ENCODE assay signal across 13 cellular contexts in genomic region chr12:11729439-11730150, GRCh38.
DNase-seq lines count a peak whose midpoint lies in the region; ATAC-seq, FAIRE-seq and TF ChIP-seq lines count a peak whose summit lies in the region.
"Had no signal": no experiment of that assay in that cellular context is flagged by ENCODE, and none has a peak within 500 bp of the region (broad histone marks: within the 10 kb centered on the region; RNA-seq: fewer than 3 reads in every experiment).

No MANE protein-coding gene starts in this region.

- no CpG with 5 or more reads among the region's 7 CpGs for WGBS in mesendoderm (ENCODE audit: extremely low coverage, insufficient coverage, low lambda C conversion rate)

- no peak overlapping the region for H2BK120ac ChIP-seq in mesendoderm (ENCODE audit: low read depth, low read length)

- peaks cover 5 to 35% (median 21%) of the 10 kb centered on the region in 11 experiments; a peak in 16 of 22 replicates for H3K9me3 ChIP-seq in BLaER1 treated with 17β-estradiol and CSF1 and Interleukin-3, amounts not matched to agents 10 nM and 100 nM (replicated peaks in 1 of 11)

- FAIRE-seq in GM19239 (lab: Jason Lieb, UNC) = peak; percentile 86
- FAIRE-seq: endometrium had no signal

- H3K36me3 Mint-ChIP-seq in activated B cell treated with CpG ODN at 0.5 μM for 24 hours (ENCODE audit: low read depth) = peaks cover 20% of the 10 kb centered on the region

- H3K79me2 ChIP-seq in mesendoderm (ENCODE audit: control insufficient read depth, insufficient read depth, low read length) = no peaks in the 10 kb centered on the region

- peaks cover 78 to 99% (median 86%) of the 10 kb centered on the region in 10 experiments for H3K4me1 ChIP-seq in BLaER1 treated with 17β-estradiol and CSF1 and Interleukin-3, amounts not matched to agents 10 nM and 100 nM
- peaks cover 2% of the 10 kb centered on the region for H3K4me1 ChIP-seq in mesendoderm (ENCODE audit: control insufficient read depth, low read depth, low read length)

- H3K9me3 Mint-ChIP-seq in activated B cell treated with CpG ODN at 0.5 μM for 24 hours = peaks cover 5% of the 10 kb centered on the region

- H3K27ac ChIP-seq in BLaER1 treated with 17β-estradiol and CSF1 and Interleukin-3, amounts not matched to agents 10 nM and 100 nM = peak overlapping the region in 9 of 11 experiments; percentile 6 to 54 (median 35); a peak in 13 of 22 replicates
- H3K27ac ChIP-seq in mesendoderm (ENCODE audit: low read depth, low read length) = no peak overlapping the region

- H3K4me1 Mint-ChIP-seq in activated B cell treated with CpG ODN at 0.5 μM for 24 hours = peaks cover 97% of the 10 kb centered on the region

- no peak overlapping the region for H2BK15ac ChIP-seq in mesendoderm (replicated peaks; ENCODE audit: low read depth)

- H4K20me1 ChIP-seq in BLaER1 treated with 17β-estradiol and CSF1 and Interleukin-3, amounts not matched to agents 10 nM and 100 nM = peaks cover 12 to 100% (median 60%) of the 10 kb centered on the region in 11 experiments; a peak in 19 of 22 replicates

- H3K4me3 ChIP-seq in BLaER1 treated with 17β-estradiol and CSF1 and Interleukin-3, amounts not matched to agents 10 nM and 100 nM = no peak overlapping the region
- no peak overlapping the region for H3K4me3 ChIP-seq in mesendoderm (ENCODE audit: low read length)

- intact Hi-C loops in activated B cell treated with CpG ODN at 0.5 μM for 24 hours (cut with micrococcal nuclease) = loop anchor here (1.0 to 10.0 kb wide), 6 partner anchors 19 to 1075 kb away; no protein-coding TSS in a partner anchor

- POLR2A ChIA-PET in activated B cell treated with CpG ODN at 0.5 μM for 24 hours (lab: Charles Lee) = interaction anchor here (1.2 to 9.7 kb wide), 14 partner anchors 10 to 304 kb away, joined by 3 to 249 read pairs (median 16); partner anchors contain the start of gene ETV6

- peak overlapping the region; percentile 23 for H3K18ac ChIP-seq in mesendoderm (ENCODE audit: low read length)

- H3K36me3 ChIP-seq in BLaER1 treated with 17β-estradiol and CSF1 and Interleukin-3, amounts not matched to agents 10 nM and 100 nM = peaks cover 24 to 76% (median 51%) of the 10 kb centered on the region in 11 experiments
- no peaks in the 10 kb centered on the region for H3K36me3 ChIP-seq in mesendoderm (ENCODE audit: control insufficient read depth, insufficient read depth, low read length)

- peak overlapping the region; percentile 89 for H3K27ac Mint-ChIP-seq in activated B cell treated with CpG ODN at 0.5 μM for 24 hours

- ATAC-seq in activated B cell treated with CpG ODN at 0.5 μM for 24 hours (ENCODE audit: low read depth) (peak; percentile 47), HG03378 (IDR thresholded peaks at IDR 0.05; ENCODE audit: unreplicated experiment) (no peak)
- ATAC-seq: left ventricle myocardium superior had no signal

- H3K4me3 Mint-ChIP-seq in activated B cell treated with CpG ODN at 0.5 μM for 24 hours = peak overlapping the region; percentile 51

- H3K27me3 ChIP-seq in BLaER1 treated with 17β-estradiol and CSF1 and Interleukin-3, amounts not matched to agents 10 nM and 100 nM = no peaks in the 10 kb centered on the region
- no peaks in the 10 kb centered on the region for H3K27me3 ChIP-seq in mesendoderm (ENCODE audit: insufficient read depth, low read length, poor library complexity)

- no peak overlapping the region for H3K4ac ChIP-seq in mesendoderm (ENCODE audit: low read depth, low read length)

- no peak overlapping the region for H2BK5ac ChIP-seq in mesendoderm (ENCODE audit: low read length)

- no peak overlapping the region for H2AK5ac ChIP-seq in mesendoderm (ENCODE audit: low read length)

- H3K9ac ChIP-seq in BLaER1 treated with 17β-estradiol and CSF1 and Interleukin-3, amounts not matched to agents 10 nM and 100 nM = no peak overlapping the region
- no peak overlapping the region for H3K9ac ChIP-seq in mesendoderm (ENCODE audit: low read length)

- H3K79me1 ChIP-seq in mesendoderm (ENCODE audit: low read length) = no peaks in the 10 kb centered on the region

- CTCF ChIA-PET in activated B cell treated with CpG ODN at 0.5 μM for 24 hours (lab: Charles Lee) = no interaction called here

- DNase-seq in GM19239 (ENCODE audit: insufficient read length, low spot score) (no peak), activated B cell treated with CpG ODN at 0.5 μM for 24 hours (no peak), mesendoderm (no peak), HPDE6-E6E7 (ENCODE audit: extremely low spot score) (no peak), GOT3 (lab: John Stamatoyannopoulos, UW) (no peak), NCI-H748 treated with DMSO at 0.1 percent for 48 hours (lab: John Stamatoyannopoulos, UW) (no peak)
- DNase-seq: activated T-cell treated with anti-CD3 and anti-CD28 coated beads, Interleukin-2, amount 50 U/mL, for 1 hour; left ventricle myocardium superior; NCI-H1694 treated with DMSO at 0.1 percent for 48 hours; stimulated activated CD4-positive, alpha-beta T cell treated with anti-CD3 and anti-CD28 coated beads, Interleukin-4, amount 100 ng/mL, for 4 hours had no signal

- no peak overlapping the region for H3K23ac ChIP-seq in mesendoderm (ENCODE audit: low read length)

- no peak for TF ChIP-seq CTCF in activated B cell treated with CpG ODN at 0.5 μM for 24 hours (IDR thresholded peaks at IDR 0.05)

- H4K8ac ChIP-seq in mesendoderm (ENCODE audit: low read depth, low read length) = no peak overlapping the region

- H3K4me2 ChIP-seq in BLaER1 treated with 17β-estradiol and CSF1 and Interleukin-3, amounts not matched to agents 10 nM and 100 nM = peak overlapping the region; percentile 47 to 84 (median 61); a peak in 21 of 22 replicates
- no peak overlapping the region for H3K4me2 ChIP-seq in mesendoderm (ENCODE audit: low read length)

- no peaks in the 10 kb centered on the region for H3K27me3 Mint-ChIP-seq in activated B cell treated with CpG ODN at 0.5 μM for 24 hours

- H3K56ac ChIP-seq in mesendoderm (ENCODE audit: low read length) = no peak overlapping the region

- H4K5ac ChIP-seq in mesendoderm (ENCODE audit: low read length) = no peak overlapping the region
